ENCODE assay signal across 10 cellular contexts in the genomic region with DNA sequence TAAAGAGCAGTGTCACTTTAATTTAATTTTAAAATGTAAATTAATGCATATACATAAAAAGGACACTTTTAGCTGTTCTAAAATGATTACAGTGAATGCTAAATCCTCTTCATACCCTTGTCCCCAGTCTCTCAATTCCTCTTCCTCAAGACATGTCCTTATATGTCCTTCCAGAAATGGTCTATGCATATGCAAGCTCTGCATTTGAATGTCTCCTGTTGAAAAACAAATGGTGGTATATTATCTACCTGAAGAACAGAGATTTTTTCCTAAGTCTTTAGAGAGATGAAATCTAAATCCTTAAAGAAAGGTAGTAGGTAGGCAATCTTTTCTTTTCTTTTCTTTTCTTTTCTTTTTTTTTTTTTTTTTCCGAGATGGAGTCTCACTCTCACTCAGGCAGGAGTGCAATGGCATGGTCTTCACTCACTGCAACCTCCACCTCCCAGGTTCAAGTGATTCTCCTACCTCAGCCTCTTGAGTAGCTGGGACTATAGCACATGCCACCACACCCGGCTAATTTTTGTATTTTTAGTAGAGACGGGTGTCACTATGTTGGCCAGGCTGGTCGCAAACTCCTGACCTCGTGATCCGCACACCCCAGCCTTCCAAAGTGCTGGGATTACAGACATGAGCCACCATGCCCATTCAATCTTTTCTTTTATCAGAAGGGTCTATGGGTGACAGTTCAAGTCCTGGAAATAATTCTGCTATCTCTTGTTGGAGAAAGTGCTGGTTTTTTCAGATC.
DNase-seq lines count a peak whose midpoint lies in the region; ATAC-seq, FAIRE-seq and TF ChIP-seq lines count a peak whose summit lies in the region.
"Had no signal": no experiment of that assay in that cellular context is flagged by ENCODE, and none has a peak within 500 bp of the region (broad histone marks: within the 10 kb centered on the region; RNA-seq: fewer than 3 reads in every experiment).

No MANE protein-coding gene starts in this region.

- peak overlapping the region; percentile 92 for H2BK120ac ChIP-seq in mesendoderm (ENCODE audit: low read depth, low read length)

- no peak overlapping the region for H3K4ac ChIP-seq in mesendoderm (ENCODE audit: low read depth, low read length)

- no peak overlapping the region for H3K4me3 ChIP-seq in CD8-positive, alpha-beta T cell (ENCODE audit: low read depth, low read length)
- H3K4me3 ChIP-seq in mesendoderm (ENCODE audit: low read length) = no peak overlapping the region
- H3K4me3 ChIP-seq: body of pancreas had no signal

- ATAC-seq in CD8-positive, alpha-beta T cell = no peak
- ATAC-seq in activated CD8-positive, alpha-beta T cell treated with anti-CD3 and anti-CD28 coated beads, Interleukin-2, amount 10 ng/mL, durations not matched to agents 7 days and 5 days = no peak
- ATAC-seq in GM19395 (IDR thresholded peaks at IDR 0.05; ENCODE audit: unreplicated experiment) = no peak
- ATAC-seq in HG02884 (IDR thresholded peaks at IDR 0.05; ENCODE audit: unreplicated experiment) = no peak
- ATAC-seq: body of pancreas had no signal

- no CpG with 5 or more reads among the region's 6 CpGs for WGBS in mesendoderm (ENCODE audit: extremely low coverage, insufficient coverage, low lambda C conversion rate)

- peaks cover 19% of the 10 kb centered on the region for H3K36me3 ChIP-seq in CD8-positive, alpha-beta T cell (ENCODE audit: insufficient read depth, low read length)
- H3K36me3 ChIP-seq in mesendoderm (ENCODE audit: control insufficient read depth, insufficient read depth, low read length) = no peaks in the 10 kb centered on the region

- no peaks in the 10 kb centered on the region for H3K79me2 ChIP-seq in mesendoderm (ENCODE audit: control insufficient read depth, insufficient read depth, low read length)

- TF ChIP-seq CTCF in CD8-positive, alpha-beta T cell (IDR thresholded peaks at IDR 0.05) = no peak

- no peak overlapping the region for H2AK5ac ChIP-seq in mesendoderm (ENCODE audit: low read length)

- DNase-seq in CD8-positive, alpha-beta T cell = no peak
- DNase-seq in GM19239 (ENCODE audit: insufficient read length, low spot score) = no peak
- no peak for DNase-seq in activated CD8-positive, alpha-beta T cell treated with anti-CD3 and anti-CD28 coated beads, Interleukin-2, amount 10 ng/mL, durations not matched to agents 7 days and 5 days
- peak; percentile 13 for DNase-seq in mesendoderm
- no peak for DNase-seq in T1000 (lab: John Stamatoyannopoulos, UW)
- no peak for DNase-seq in UCSD-AML1 (lab: John Stamatoyannopoulos, UW; ENCODE audit: unreplicated experiment)
- DNase-seq: body of pancreas, NCI-H1417 treated with DMSO at 0.1 percent for 48 hours had no signal

- H3K27ac ChIP-seq in CD8-positive, alpha-beta T cell (ENCODE audit: low read depth, low read length) = peak overlapping the region; percentile 28
- peak overlapping the region; percentile 72 for H3K27ac ChIP-seq in mesendoderm (ENCODE audit: low read depth, low read length)

- intact Hi-C loops in CD8-positive, alpha-beta T cell (cut with DNase I, micrococcal nuclease) = loop anchor here (1.0 to 5.0 kb wide), 5 partner anchors 11 to 45 kb away; no protein-coding TSS in a partner anchor

- no peak overlapping the region for H3K56ac ChIP-seq in mesendoderm (ENCODE audit: low read length)

- peaks cover 71% of the 10 kb centered on the region for H3K36me3 Mint-ChIP-seq in CD8-positive, alpha-beta T cell
- H3K36me3 Mint-ChIP-seq in activated CD8-positive, alpha-beta T cell treated with anti-CD3 and anti-CD28 coated beads, Interleukin-2, amount 10 ng/mL, durations not matched to agents 7 days and 5 days (ENCODE audit: low read depth) = peaks cover 89% of the 10 kb centered on the region

- peak; percentile 88 for FAIRE-seq in GM19239 (lab: Jason Lieb, UNC)

- no peak overlapping the region for H4K8ac ChIP-seq in mesendoderm (ENCODE audit: low read depth, low read length)

- peaks cover 83% of the 10 kb centered on the region for H3K4me1 ChIP-seq in CD8-positive, alpha-beta T cell (ENCODE audit: insufficient read depth, low read length)
- peaks cover 11% of the 10 kb centered on the region for H3K4me1 ChIP-seq in mesendoderm (ENCODE audit: control insufficient read depth, low read depth, low read length)

- no peaks in the 10 kb centered on the region for H3K9me3 ChIP-seq in CD8-positive, alpha-beta T cell (ENCODE audit: low read length)
- H3K9me3 ChIP-seq: body of pancreas had no signal

- H3K4me1 Mint-ChIP-seq in CD8-positive, alpha-beta T cell (ENCODE audit: low read depth) = peaks cover 92% of the 10 kb centered on the region
- H3K4me1 Mint-ChIP-seq in activated CD8-positive, alpha-beta T cell treated with anti-CD3 and anti-CD28 coated beads, Interleukin-2, amount 10 ng/mL, durations not matched to agents 7 days and 5 days (ENCODE audit: low read depth) = peaks cover 86% of the 10 kb centered on the region

- H3K9me3 Mint-ChIP-seq in CD8-positive, alpha-beta T cell = peaks cover 6% of the 10 kb centered on the region
- peaks cover 7% of the 10 kb centered on the region for H3K9me3 Mint-ChIP-seq in activated CD8-positive, alpha-beta T cell treated with anti-CD3 and anti-CD28 coated beads, Interleukin-2, amount 10 ng/mL, durations not matched to agents 7 days and 5 days (ENCODE audit: insufficient read depth)

- CTCF ChIA-PET in CD8-positive, alpha-beta T cell (lab: Charles Lee) = interaction anchor here (0.7 to 2.2 kb wide), 3 partner anchors 27 to 193 kb away, joined by 3 to 11 read pairs (median 3); a partner anchor contains a TSS
- CTCF ChIA-PET in activated CD8-positive, alpha-beta T cell treated with anti-CD3 and anti-CD28 coated beads, Interleukin-2, amount 10 ng/mL, durations not matched to agents 7 days and 5 days (lab: Charles Lee) = interaction anchor here (0.5 to 10.2 kb wide), 7 partner anchors 9 to 946 kb away, joined by 3 to 88 read pairs (median 9); no protein-coding TSS in a partner anchor

- no peak overlapping the region for H2BK15ac ChIP-seq in mesendoderm (replicated peaks; ENCODE audit: low read depth)

- no peak overlapping the region for H2BK5ac ChIP-seq in mesendoderm (ENCODE audit: low read length)

- H3K18ac ChIP-seq in mesendoderm (ENCODE audit: low read length) = peak overlapping the region; percentile 87

- H3K4me2 ChIP-seq in mesendoderm (ENCODE audit: low read length) = no peak overlapping the region

- H4K5ac ChIP-seq in mesendoderm (ENCODE audit: low read length) = no peak overlapping the region

- H3K27me3 Mint-ChIP-seq in CD8-positive, alpha-beta T cell (ENCODE audit: low read depth) = no peaks in the 10 kb centered on the region
- H3K27me3 Mint-ChIP-seq in activated CD8-positive, alpha-beta T cell treated with anti-CD3 and anti-CD28 coated beads, Interleukin-2, amount 10 ng/mL, durations not matched to agents 7 days and 5 days (ENCODE audit: low read depth) = no peaks in the 10 kb centered on the region

- H3K79me1 ChIP-seq in mesendoderm (ENCODE audit: low read length) = no peaks in the 10 kb centered on the region

- H3K4me3 Mint-ChIP-seq in CD8-positive, alpha-beta T cell = no peak overlapping the region
- peak overlapping the region; percentile 73 for H3K4me3 Mint-ChIP-seq in activated CD8-positive, alpha-beta T cell treated with anti-CD3 and anti-CD28 coated beads, Interleukin-2, amount 10 ng/mL, durations not matched to agents 7 days and 5 days

- POLR2A ChIA-PET in CD8-positive, alpha-beta T cell (lab: Charles Lee) = interaction anchor here (1.3 kb wide), 1 partner anchor 221 kb away, joined by 3 read pairs; no protein-coding TSS in a partner anchor
- POLR2A ChIA-PET in activated CD8-positive, alpha-beta T cell treated with anti-CD3 and anti-CD28 coated beads, Interleukin-2, amount 10 ng/mL, durations not matched to agents 7 days and 5 days (lab: Charles Lee) = interaction anchor here (1.2 to 3.5 kb wide), 2 partner anchors 25 to 29 kb away, joined by 5 to 30 read pairs; no protein-coding TSS in a partner anchor

- peak overlapping the region; percentile 13 for H3K9ac ChIP-seq in mesendoderm (ENCODE audit: low read length)

- peak overlapping the region; percentile 98 for H3K27ac Mint-ChIP-seq in CD8-positive, alpha-beta T cell
- peak overlapping the region; percentile 97 for H3K27ac Mint-ChIP-seq in activated CD8-positive, alpha-beta T cell treated with anti-CD3 and anti-CD28 coated beads, Interleukin-2, amount 10 ng/mL, durations not matched to agents 7 days and 5 days

- no peak overlapping the region for H3K23ac ChIP-seq in mesendoderm (ENCODE audit: low read length)

- no peaks in the 10 kb centered on the region for H3K27me3 ChIP-seq in CD8-positive, alpha-beta T cell (ENCODE audit: insufficient read depth, low read length)
- no peaks in the 10 kb centered on the region for H3K27me3 ChIP-seq in mesendoderm (ENCODE audit: insufficient read depth, low read length, poor library complexity)
- H3K27me3 ChIP-seq: body of pancreas had no signal
